ENCODE assay signal across 15 cellular contexts in the genomic region with DNA sequence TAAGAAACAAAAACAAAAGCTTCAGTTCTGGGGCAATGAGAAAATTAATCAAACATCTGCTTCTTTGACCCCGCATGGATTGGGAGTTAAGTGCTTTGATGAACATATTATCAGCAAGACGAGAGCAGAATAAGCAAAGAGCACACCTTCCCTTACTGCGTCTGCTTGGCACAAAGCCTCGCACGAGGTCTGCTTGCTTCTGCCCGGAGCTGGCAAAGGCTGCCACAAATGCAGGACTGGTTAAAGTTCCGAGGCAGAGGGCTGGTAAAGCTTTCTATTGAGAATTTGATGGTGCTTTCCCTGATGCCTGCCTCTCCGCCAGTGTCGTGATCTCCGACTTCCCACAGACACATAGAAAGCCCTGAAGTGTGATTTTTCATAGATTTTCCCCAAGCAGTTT. TPM values are rescaled to one million over a fixed set of nuclear protein-coding genes. Genes with fewer than 3 reads are reported as not detected.
DNase-seq lines count a peak whose midpoint lies in the region; ATAC-seq and TF ChIP-seq lines count a peak whose summit lies in the region.
"Had no signal": no experiment of that assay in that cellular context is flagged by ENCODE, and none has a peak within 500 bp of the region (broad histone marks: within the 10 kb centered on the region; RNA-seq: fewer than 3 reads in every experiment).

No MANE protein-coding gene starts in this region.

- H3K4me1 ChIP-seq in H9 (ENCODE audit: insufficient read depth, low read length): no peaks in the 10 kb centered on the region
- H3K4me1 ChIP-seq: BE2C, HAP-1, Peyer's patch had no signal

- H3K56ac ChIP-seq in H9 (ENCODE audit: insufficient read length, low read depth, low read length): no peak overlapping the region

- no peak overlapping the region for H4K8ac ChIP-seq in H9 (replicated peaks; ENCODE audit: insufficient read length, low read depth, low read length)

- no peak overlapping the region for H3K18ac ChIP-seq in H9 (ENCODE audit: insufficient read length, low read depth, low read length)

- H3K4me3 Mint-ChIP-seq in H9: no peak overlapping the region
- H3K4me3 Mint-ChIP-seq: CD4-positive, alpha-beta memory T cell had no signal

- no peaks in the 10 kb centered on the region for H3K79me2 ChIP-seq in H9 (ENCODE audit: insufficient read depth, low read length)

- H3K9ac ChIP-seq in H9 (ENCODE audit: extremely low read depth, insufficient read length, low read length): no peak overlapping the region

- H3K4me3 ChIP-seq in LNCaP clone FGC (ENCODE audit: low read depth, low read length): no peak overlapping the region
- H3K4me3 ChIP-seq: HAP-1, Peyer's patch had no signal

- H3K9me3 Mint-ChIP-seq in H9: peaks cover 20 to 30% of the 10 kb centered on the region in 2 experiments

- H3K4ac ChIP-seq in H9 (ENCODE audit: low read depth, low read length): no peak overlapping the region

- peak; percentile 88 for DNase-seq in G401 (ENCODE audit: low spot score)
- peak; percentile 8 for DNase-seq in LNCaP clone FGC (ENCODE audit: low read depth)
- DNase-seq in cerebellar nuclear complex (lab: John Stamatoyannopoulos, UW): peak; percentile 10 to 70
- peak; percentile 28 for DNase-seq in mucosa of gallbladder (ENCODE audit: low spot score)
- DNase-seq in H9: no peak
- DNase-seq: BE2C; CD4-positive, alpha-beta memory T cell; NCI-H1694 treated with DMSO at 0.1 percent for 48 hours; NCI-H82; Peyer's patch; SHP77 treated with DMSO at 0.1 percent for 48 hours had no signal

- no peak overlapping the region for H2AFZ ChIP-seq in H9 (ENCODE audit: low read length)

- no peaks in the 10 kb centered on the region for H3K79me1 ChIP-seq in H9 (ENCODE audit: insufficient read depth, low read depth, low read length, poor library complexity, severe bottlenecking)

- no peaks in the 10 kb centered on the region for H3K27me3 Mint-ChIP-seq in H9 (ENCODE audit: low read depth)

- in situ Hi-C loops in G401 (cut with HindIII; ENCODE audit: low sequenced_read_pairs): no loop called here

- H2BK120ac ChIP-seq in H9 (ENCODE audit: low read depth, low read length, poor library complexity, severe bottlenecking): no peak overlapping the region

- no peaks in the 10 kb centered on the region for H3K23me2 ChIP-seq in H9 (ENCODE audit: insufficient read length, low read depth, low read length, poor library complexity, severe bottlenecking)

- H3K9me3 ChIP-seq in H9 (ENCODE audit: control insufficient read depth, low read depth, low read length): peaks cover 9% of the 10 kb centered on the region
- H3K9me3 ChIP-seq: BE2C, HAP-1, Peyer's patch had no signal

- no peak overlapping the region for H2AK5ac ChIP-seq in H9 (ENCODE audit: insufficient read length, low read length)

- H4K20me1 ChIP-seq in H9 (ENCODE audit: control insufficient read depth, insufficient read depth, insufficient read length): no peaks in the 10 kb centered on the region

- peaks cover 38 to 40% (median 38%) of the 10 kb centered on the region in 3 experiments for H3K36me3 Mint-ChIP-seq in H9 (ENCODE audit: insufficient read depth in 1 of 3, low read depth in 3 of 3)
- H3K36me3 Mint-ChIP-seq: CD4-positive, alpha-beta memory T cell had no signal

- no peak overlapping the region for H4K5ac ChIP-seq in H9 (ENCODE audit: insufficient read length, low read depth, low read length)

- TF ChIP-seq CTCF in LNCaP clone FGC (IDR thresholded peaks at IDR 0.05; ENCODE audit: control insufficient read depth, extremely low read depth, insufficient read depth) (no peak), H9 (conservative IDR thresholded peaks at IDR 0.05) (no peak)

- H3T11ph ChIP-seq in H9 (ENCODE audit: low read length): no peak overlapping the region

- H3K27ac ChIP-seq in H9 (ENCODE audit: insufficient read length, low read depth, low read length): no peak overlapping the region
- H3K27ac ChIP-seq: Peyer's patch had no signal

- no peaks in the 10 kb centered on the region for H3K27me3 ChIP-seq in H9 (ENCODE audit: insufficient read depth, low read length)
- H3K27me3 ChIP-seq: BE2C, Peyer's patch had no signal

- no peak overlapping the region for H2BK12ac ChIP-seq in H9 (ENCODE audit: insufficient read length, low read depth, low read length)

- no peak overlapping the region for H2BK20ac ChIP-seq in H9 (ENCODE audit: low read depth, low read length, poor library complexity, severe bottlenecking)

- H3K4me1 Mint-ChIP-seq in H9: peaks cover 0 to 6% of the 10 kb centered on the region in 2 experiments; a peak in 1 of 4 replicates
- H3K4me1 Mint-ChIP-seq: CD4-positive, alpha-beta memory T cell had no signal

- no peak overlapping the region for H2BK5ac ChIP-seq in H9 (ENCODE audit: insufficient read length, low read length)

- no CpG with 5 or more reads among the region's 10 CpGs for WGBS in H9 (ENCODE audit: extremely low coverage, insufficient read length, low lambda C conversion rate)

- no peak overlapping the region for H3K23ac ChIP-seq in H9 (ENCODE audit: insufficient read length, low read depth, low read length)

- H3K27ac Mint-ChIP-seq in H9: no peak overlapping the region; a peak in 1 of 7 replicates
- H3K27ac Mint-ChIP-seq: CD4-positive, alpha-beta memory T cell had no signal

- H4K91ac ChIP-seq in H9 (ENCODE audit: insufficient read length, low read depth, low read length): no peak overlapping the region

- no peak overlapping the region for H3K4me2 ChIP-seq in H9 (ENCODE audit: insufficient read depth, insufficient read length, low read length)

- H3K14ac ChIP-seq in H9 (ENCODE audit: insufficient read depth, low read length): no peak overlapping the region

- ATAC-seq in HG02588 (IDR thresholded peaks at IDR 0.05; ENCODE audit: unreplicated experiment): no peak
- no peak for ATAC-seq in HG03039 (IDR thresholded peaks at IDR 0.05; ENCODE audit: unreplicated experiment)

- H2BK15ac ChIP-seq in H9 (ENCODE audit: low read depth, low read length): no peak overlapping the region

RNA-seq across cellular contexts. Expression of gene VAT1L, which starts 17.0 kb away (rescaled TPM):
- total RNA-seq in G401 (2014; rRNA removed; shearing (Covaris generic)): not detected in 2 replicates
- total RNA-seq in mucosa of gallbladder (12.2 TPM), H9 (2021) (33.8 and 34.1 TPM in 2 replicates)
- total RNA-seq: CD4-positive, alpha-beta memory T cell; NCI-H460 had no signal

Comparison
In these comparisons a context has a peak if more than half of its experiments do, and no peak if none do; other contexts are left out.
1. RNA of gene VAT1L, which starts 17.0 kb away (total RNA-seq): 33.8 to 34.1 TPM in H9 and 12.2 TPM in mucosa of gallbladder (single experiment); not detected in G401; every median in the first group is over 10 times any median in the second.